ENCODE assay signal across 8 cellular contexts in genomic region chr6:153092082-153093013, GRCh38. TPM values are rescaled to one million over a fixed set of nuclear protein-coding genes. Genes with fewer than 3 reads are reported as not detected.
A peak's percentile ranks its signal among the peaks of the same experiment; 100 is the strongest.
DNase-seq lines count a peak whose midpoint lies in the region; ATAC-seq and TF ChIP-seq lines count a peak whose summit lies in the region.

No MANE protein-coding gene starts in this region.

- H3K4me1 ChIP-seq in upper lobe of right lung: no peaks in the 10 kb centered on the region

- no peaks in the 10 kb centered on the region for H3K27me3 ChIP-seq in upper lobe of right lung

- no peak for TF ChIP-seq CTCF in cardiac fibroblast (IDR thresholded peaks at IDR 0.05; ENCODE audit: low read depth, low read length)
- TF ChIP-seq CTCF in upper lobe of right lung (IDR thresholded peaks at IDR 0.05): no peak

- H3K9me3 ChIP-seq in upper lobe of right lung: no peaks in the 10 kb centered on the region

- peak; percentile 48 for DNase-seq in GM03348 (ENCODE audit: low spot score)
- peak; percentile 95 for DNase-seq in HT1080 (ENCODE audit: low read depth)
- peak; percentile 84 to 93 for DNase-seq in cardiac fibroblast (ENCODE audit: low read depth in 2 of 2)
- no peak for DNase-seq in upper lobe of right lung
- DNase-seq in NCI-H1092 (lab: John Stamatoyannopoulos, UW): no peak
- DNase-seq in DMS153 (lab: John Stamatoyannopoulos, UW): no peak
- DNase-seq in SHP77 (lab: John Stamatoyannopoulos, UW): no peak

- no peaks in the 10 kb centered on the region for H3K36me3 ChIP-seq in upper lobe of right lung

- H3K27ac ChIP-seq in upper lobe of right lung: no peak overlapping the region

- intact Hi-C loops in upper lobe of right lung (cut with DNase I): no loop called here

- H3K4me3 ChIP-seq in cardiac fibroblast (replicated peaks in 1 of 2; ENCODE audit: low read depth in 2 of 2, low read length in 2 of 2): peak overlapping the region in 1 of 2 donors; percentile 7
- H3K4me3 ChIP-seq in upper lobe of right lung: no peak overlapping the region

- ATAC-seq in GM21619 (IDR thresholded peaks at IDR 0.05; ENCODE audit: unreplicated experiment): peak; percentile 82
- peak; percentile 68 for ATAC-seq in upper lobe of right lung

RNA-seq across cellular contexts. Expression of gene RGS17, which starts 38.7 kb away (rescaled TPM):
- total RNA-seq in HT1080 (2014; rRNA removed; shearing (Covaris generic)): 8.4 and 9.0 TPM in 2 replicates
- 5.3 and 7.4 TPM in 2 replicates for polyA plus RNA-seq in HT1080 (2015; cell fraction: cytosol; rRNA removed)
- 5.0 and 7.2 TPM in 2 replicates for polyA plus RNA-seq in HT1080 (2015; cell fraction: nucleus; rRNA removed)
- total RNA-seq in upper lobe of right lung: 0.26 TPM

Comparison
In these comparisons a context has a peak if more than half of its experiments do, and no peak if none do; other contexts are left out.
1. DNase-seq: peak in GM03348 (single experiment), HT1080 (single experiment) and cardiac fibroblast (2 of 2); none in upper lobe of right lung (single experiment), NCI-H1092 (single experiment), DMS153 (single experiment) and SHP77 (0 of 2).